Comparison of ENCODE assay signal across 8 cellular contexts in genomic region chr6:46015119-46015968, GRCh38. TPM values are rescaled to one million over a fixed set of nuclear protein-coding genes. Genes with fewer than 3 reads are reported as not detected.
A peak's percentile ranks its signal among the peaks of the same experiment; 100 is the strongest.
DNase-seq lines count a peak whose midpoint lies in the region; ATAC-seq and TF ChIP-seq lines count a peak whose summit lies in the region.

TSS of gene CLIC5 (minus strand) at chr6:46015860. CDS start at chr6:46015542, 318 bp downstream.

- peaks cover 6 to 55% (median 9%) of the 10 kb centered on the region in 4 donors for H3K27me3 ChIP-seq in esophagus squamous epithelium

- no peaks in the 10 kb centered on the region for H3K9me3 Mint-ChIP-seq in neural crest cell

- H3K27me3 Mint-ChIP-seq in neural crest cell (ENCODE audit: low read depth) = peaks cover 82% of the 10 kb centered on the region

- DNase-seq in DMS53 (lab: John Stamatoyannopoulos, UW) = peak; percentile 68
- DNase-seq in DMS53 treated with DMSO at 0.1 percent for 48 hours (lab: John Stamatoyannopoulos, UW; ENCODE audit: unreplicated experiment) = no peak
- peak; percentile 67 for DNase-seq in activated CD8-positive, alpha-beta memory T cell treated with anti-CD3 and anti-CD28 coated beads, Interleukin-2, amount 50 U/mL, for 48 hours
- no peak for DNase-seq in esophagus squamous epithelium (lab: John Stamatoyannopoulos, UW)
- peak; percentile 11 for DNase-seq in neural crest cell (ENCODE audit: low read depth, low spot score)
- DNase-seq in NCI-H1694 treated with DMSO at 0.1 percent for 48 hours (lab: John Stamatoyannopoulos, UW) = no peak
- DNase-seq in globus pallidus (ENCODE audit: low spot score) = no peak

- intact Hi-C loops in esophagus squamous epithelium (cut with DNase I) = no loop called here

- no peak for TF ChIP-seq CTCF in esophagus squamous epithelium (IDR thresholded peaks at IDR 0.05)
- no peak for TF ChIP-seq CTCF in neural crest cell (conservative IDR thresholded peaks at IDR 0.05)

- peaks cover 5 to 22% (median 10%) of the 10 kb centered on the region in 3 donors for H3K4me1 ChIP-seq in esophagus squamous epithelium

- H3K4me3 ChIP-seq in esophagus squamous epithelium = peak within 1 kb of the TSS; percentile 25 to 72 (median 43)

- peaks cover 13% of the 10 kb centered on the region for H3K4me1 Mint-ChIP-seq in neural crest cell

- H3K36me3 Mint-ChIP-seq in neural crest cell (ENCODE audit: low read depth) = peaks cover 4% of the 10 kb centered on the region

- H3K9me3 ChIP-seq in esophagus squamous epithelium = no peaks in the 10 kb centered on the region

- H3K36me3 ChIP-seq in esophagus squamous epithelium = no peaks in the 10 kb centered on the region

- peak within 1 kb of the TSS; percentile 3 to 74 (median 36) for H3K27ac ChIP-seq in esophagus squamous epithelium

- 0 to 3% methylated on average over 5 to 12 of the region's 82 CpGs for WGBS in esophagus squamous epithelium, 2 donors

- peak in 1 of 4 donors; percentile 21 for TF ChIP-seq POLR2A in esophagus squamous epithelium (IDR thresholded peaks at IDR 0.05)

- H3K27ac Mint-ChIP-seq in neural crest cell (ENCODE audit: unreplicated experiment) = no peak within 1 kb of the TSS

- peak within 1 kb of the TSS; percentile 46 for H3K4me3 Mint-ChIP-seq in neural crest cell

- ATAC-seq in HG03159 (IDR thresholded peaks at IDR 0.05; ENCODE audit: unreplicated experiment) = no peak

RNA-seq across cellular contexts. Expression of gene CLIC5, which starts in this region (rescaled TPM):
- total RNA-seq in esophagus squamous epithelium (1 to 10 TPM in 3 of 4 donors, under 1 TPM in 1; 0.56 to 1.3 (median 1.2) TPM), neural crest cell (0.20 TPM in 1 of 2 replicates, not detected in the other)

Comparison
In these comparisons a context has a peak if more than half of its experiments do, and no peak if none do; other contexts are left out.
1. DNase-seq: peak in DMS53 (single experiment) and activated CD8-positive, alpha-beta memory T cell treated with anti-CD3 and anti-CD28 coated beads, Interleukin-2, amount 50 U/mL, for 48 hours (single experiment); none in DMS53 treated with DMSO at 0.1 percent for 48 hours (single experiment), esophagus squamous epithelium (single experiment), NCI-H1694 treated with DMSO at 0.1 percent for 48 hours (single experiment) and globus pallidus (single experiment).
2. Peak in DNase-seq in neural crest cell; RNA of the gene not detected or under 1 TPM.